9 cellular contexts compared by ENCODE assay signal in genomic region chr16:3285131-3285530, GRCh38. TPM values are rescaled to one million over a fixed set of nuclear protein-coding genes. Genes with fewer than 3 reads are reported as not detected.
DNase-seq lines count a peak whose midpoint lies in the region; ATAC-seq lines count a peak whose summit lies in the region.
"Had no signal": no experiment of that assay in that cellular context is flagged by ENCODE, and none has a peak within 500 bp of the region (broad histone marks: within the 10 kb centered on the region; RNA-seq: fewer than 3 reads in every experiment).

No MANE protein-coding gene starts in this region.

- H3K9me3 ChIP-seq in iPS-18c (ENCODE audit: control insufficient read depth, insufficient read depth, low read length) (peaks cover 21% of the 10 kb centered on the region), subcutaneous abdominal adipose tissue (ENCODE audit: control insufficient read depth in 5 of 5, low read length in 5 of 5) (peaks cover 18 to 46% (median 26%) of the 10 kb centered on the region in 5 donors)

- H3K27ac ChIP-seq in subcutaneous abdominal adipose tissue (ENCODE audit: low read depth, low read length), result no peak overlapping the region

- H3K36me3 ChIP-seq in subcutaneous abdominal adipose tissue (ENCODE audit: control insufficient read depth in 5 of 5, insufficient read depth in 5 of 5, low read length in 5 of 5), result peaks cover 10 to 41% (median 39%) of the 10 kb centered on the region in 5 donors

- peaks cover 10 to 36% (median 27%) of the 10 kb centered on the region in 5 donors for H3K4me1 ChIP-seq in subcutaneous abdominal adipose tissue (ENCODE audit: control insufficient read depth in 5 of 5, insufficient read depth in 5 of 5, low read length in 5 of 5)

- no peaks in the 10 kb centered on the region for H3K27me3 ChIP-seq in subcutaneous abdominal adipose tissue (ENCODE audit: control insufficient read depth in 5 of 5, insufficient read depth in 4 of 5, low read length in 5 of 5)

- H3K36me3 Mint-ChIP-seq in activated T-cell treated with anti-CD3 and anti-CD28 coated beads, Interleukin-2, amount 50 U/mL, for 72 hours (ENCODE audit: insufficient read depth in 2 of 2), result peaks cover 32 to 53% of the 10 kb centered on the region in 2 donors
- H3K36me3 Mint-ChIP-seq in activated T-helper 2 cell treated with anti-CD3 and anti-CD28 coated beads, Interferon-gamma antibody, Interleukin-2, Interleukin-4, amounts not matched to agents 10 μg/mL and 5 μg/mL and 100 μg/mL, durations not matched to agents 14 hours and 24 hours and 36 hours (ENCODE audit: low read depth), result peaks cover 68% of the 10 kb centered on the region

- peaks cover 0 to 12% of the 10 kb centered on the region in 2 donors for H3K9me3 Mint-ChIP-seq in activated T-cell treated with anti-CD3 and anti-CD28 coated beads, Interleukin-2, amount 50 U/mL, for 72 hours
- peaks cover 46% of the 10 kb centered on the region for H3K9me3 Mint-ChIP-seq in activated T-helper 2 cell treated with anti-CD3 and anti-CD28 coated beads, Interferon-gamma antibody, Interleukin-2, Interleukin-4, amounts not matched to agents 10 μg/mL and 5 μg/mL and 100 μg/mL, durations not matched to agents 14 hours and 24 hours and 36 hours

- peaks cover 38% of the 10 kb centered on the region for H3K4me1 Mint-ChIP-seq in activated T-cell treated with anti-CD3 and anti-CD28 coated beads, Interleukin-2, amount 50 U/mL, for 72 hours (ENCODE audit: low read depth)
- peaks cover 16% of the 10 kb centered on the region for H3K4me1 Mint-ChIP-seq in activated T-helper 2 cell treated with anti-CD3 and anti-CD28 coated beads, Interferon-gamma antibody, Interleukin-2, Interleukin-4, amounts not matched to agents 10 μg/mL and 5 μg/mL and 100 μg/mL, durations not matched to agents 14 hours and 24 hours and 36 hours (ENCODE audit: low read depth)

- peak overlapping the region; percentile 95 for H3K4me3 ChIP-seq in iPS-18c (ENCODE audit: insufficient read depth, low read depth, low read length)
- peak overlapping the region; percentile 75 to 94 (median 89) for H3K4me3 ChIP-seq in subcutaneous abdominal adipose tissue (ENCODE audit: low read depth in 1 of 5, low read length in 5 of 5)

- intact Hi-C loops in activated T-helper 2 cell treated with anti-CD3 and anti-CD28 coated beads, Interferon-gamma antibody, Interleukin-2, Interleukin-4, amounts not matched to agents 10 μg/mL and 5 μg/mL and 100 μg/mL, durations not matched to agents 14 hours and 24 hours and 36 hours (cut with micrococcal nuclease), result no loop called here

- no peak overlapping the region for H3K9ac ChIP-seq in subcutaneous abdominal adipose tissue (ENCODE audit: low read length in 5 of 5)

- H3K4me3 Mint-ChIP-seq in activated T-cell treated with anti-CD3 and anti-CD28 coated beads, Interleukin-2, amount 50 U/mL, for 72 hours, result peak overlapping the region; percentile 98 to 99
- H3K4me3 Mint-ChIP-seq in activated T-helper 2 cell treated with anti-CD3 and anti-CD28 coated beads, Interferon-gamma antibody, Interleukin-2, Interleukin-4, amounts not matched to agents 10 μg/mL and 5 μg/mL and 100 μg/mL, durations not matched to agents 14 hours and 24 hours and 36 hours (ENCODE audit: low read depth), result peak overlapping the region; percentile 98

- ATAC-seq in activated T-cell treated with anti-CD3 and anti-CD28 coated beads, Interleukin-2, amount 50 U/mL, for 72 hours (replicated peaks in 1 of 2), result no peak

- no peak overlapping the region for H3K27ac Mint-ChIP-seq in activated T-cell treated with anti-CD3 and anti-CD28 coated beads, Interleukin-2, amount 50 U/mL, for 72 hours
- H3K27ac Mint-ChIP-seq in activated T-helper 2 cell treated with anti-CD3 and anti-CD28 coated beads, Interferon-gamma antibody, Interleukin-2, Interleukin-4, amounts not matched to agents 10 μg/mL and 5 μg/mL and 100 μg/mL, durations not matched to agents 14 hours and 24 hours and 36 hours, result no peak overlapping the region

- DNase-seq in activated T-cell treated with anti-CD3 and anti-CD28 coated beads, Interleukin-2, amount 50 U/mL, for 72 hours, result no peak
- DNase-seq in activated T-cell treated with anti-CD3 and anti-CD28 coated beads for 4 hours (no peak), NCI-H146 treated with DMSO at 0.1 percent for 48 hours (lab: John Stamatoyannopoulos, UW; ENCODE audit: unreplicated experiment) (no peak), EL (no peak)
- no peak for DNase-seq in activated T-helper 2 cell treated with anti-CD3 and anti-CD28 coated beads, Interferon-gamma antibody, Interleukin-2, Interleukin-4, amounts not matched to agents 10 μg/mL and 5 μg/mL and 100 μg/mL, durations not matched to agents 14 hours and 24 hours and 36 hours (ENCODE audit: low spot score)
- DNase-seq in effector CD8-positive, alpha-beta T cell (lab: John Stamatoyannopoulos, UW), result no peak
- DNase-seq: activated naive CD4-positive, alpha-beta T cell had no signal

- H3K27me3 Mint-ChIP-seq in activated T-cell treated with anti-CD3 and anti-CD28 coated beads, Interleukin-2, amount 50 U/mL, for 72 hours (ENCODE audit: low read depth), result no peaks in the 10 kb centered on the region
- no peaks in the 10 kb centered on the region for H3K27me3 Mint-ChIP-seq in activated T-helper 2 cell treated with anti-CD3 and anti-CD28 coated beads, Interferon-gamma antibody, Interleukin-2, Interleukin-4, amounts not matched to agents 10 μg/mL and 5 μg/mL and 100 μg/mL, durations not matched to agents 14 hours and 24 hours and 36 hours (ENCODE audit: low read depth)

RNA-seq across cellular contexts. Expression of gene ZNF263, which starts 1.8 kb away (rescaled TPM):
- 10 to 100 TPM; 26.0 to 30.7 TPM for total RNA-seq in activated T-cell treated with anti-CD3 and anti-CD28 coated beads, Interleukin-2, amount 50 U/mL, for 72 hours
- total RNA-seq in activated T-helper 2 cell treated with anti-CD3 and anti-CD28 coated beads, Interferon-gamma antibody, Interleukin-2, Interleukin-4, amounts not matched to agents 10 μg/mL and 5 μg/mL and 100 μg/mL, durations not matched to agents 14 hours and 24 hours and 36 hours, result 22.9 and 26.6 TPM in 2 replicates

RNA-seq across cellular contexts. Expression of gene TIGD7, which starts 20.1 kb away (rescaled TPM):
- 10 to 100 TPM in 1 of 2 donors, 1 to 10 TPM in 1; 10.0 to 10.3 TPM for total RNA-seq in activated T-cell treated with anti-CD3 and anti-CD28 coated beads, Interleukin-2, amount 50 U/mL, for 72 hours
- total RNA-seq in activated T-helper 2 cell treated with anti-CD3 and anti-CD28 coated beads, Interferon-gamma antibody, Interleukin-2, Interleukin-4, amounts not matched to agents 10 μg/mL and 5 μg/mL and 100 μg/mL, durations not matched to agents 14 hours and 24 hours and 36 hours, result 2.5 and 3.6 TPM in 2 replicates

RNA-seq across cellular contexts. Expression of gene ZNF75A, which starts 20.2 kb away (rescaled TPM):
- total RNA-seq in activated T-cell treated with anti-CD3 and anti-CD28 coated beads, Interleukin-2, amount 50 U/mL, for 72 hours, result 10 to 100 TPM; 28.3 to 40.4 TPM
- total RNA-seq in activated T-helper 2 cell treated with anti-CD3 and anti-CD28 coated beads, Interferon-gamma antibody, Interleukin-2, Interleukin-4, amounts not matched to agents 10 μg/mL and 5 μg/mL and 100 μg/mL, durations not matched to agents 14 hours and 24 hours and 36 hours, result 25.4 and 31.8 TPM in 2 replicates

RNA-seq across cellular contexts. Expression of gene MEFV, which starts 28.7 kb away (rescaled TPM):
- under 1 TPM; 0.14 to 0.21 TPM for total RNA-seq in activated T-cell treated with anti-CD3 and anti-CD28 coated beads, Interleukin-2, amount 50 U/mL, for 72 hours
- 0.18 TPM in 1 of 2 replicates, not detected in the other for total RNA-seq in activated T-helper 2 cell treated with anti-CD3 and anti-CD28 coated beads, Interferon-gamma antibody, Interleukin-2, Interleukin-4, amounts not matched to agents 10 μg/mL and 5 μg/mL and 100 μg/mL, durations not matched to agents 14 hours and 24 hours and 36 hours

RNA-seq across cellular contexts. Expression of gene ZNF200, which starts 50.2 kb away (rescaled TPM):
- total RNA-seq in activated T-cell treated with anti-CD3 and anti-CD28 coated beads, Interleukin-2, amount 50 U/mL, for 72 hours, result 10 to 100 TPM; 14.8 to 15.5 TPM
- 11.0 and 12.2 TPM in 2 replicates for total RNA-seq in activated T-helper 2 cell treated with anti-CD3 and anti-CD28 coated beads, Interferon-gamma antibody, Interleukin-2, Interleukin-4, amounts not matched to agents 10 μg/mL and 5 μg/mL and 100 μg/mL, durations not matched to agents 14 hours and 24 hours and 36 hours
